8 cellular contexts compared by ENCODE assay signal in genomic region chr1:93692983-93693591, GRCh38. TPM values are rescaled to one million over a fixed set of nuclear protein-coding genes. Genes with fewer than 3 reads are reported as not detected.
A peak's percentile ranks its signal among the peaks of the same experiment; 100 is the strongest.
DNase-seq lines count a peak whose midpoint lies in the region; ATAC-seq and TF ChIP-seq lines count a peak whose summit lies in the region.

No MANE protein-coding gene starts in this region.

- no peaks in the 10 kb centered on the region for H3K27me3 Mint-ChIP-seq in T-cell
- no peaks in the 10 kb centered on the region for H3K27me3 Mint-ChIP-seq in CD8-positive, alpha-beta memory T cell

- TF ChIP-seq CTCF in fibroblast of the aortic adventitia (IDR thresholded peaks at IDR 0.05; ENCODE audit: insufficient read depth, low read length) (no peak), stomach (IDR thresholded peaks at IDR 0.05) (no peak)

- POLR2A ChIA-PET in T-cell (lab: Charles Lee) = no interaction called here
- POLR2A ChIA-PET in CD8-positive, alpha-beta memory T cell (lab: Charles Lee) = no interaction called here

- peak overlapping the region in 1 of 2 donors; percentile 71 for H3K27ac Mint-ChIP-seq in T-cell
- peak overlapping the region in 1 of 8 donors; percentile 19 for H3K27ac Mint-ChIP-seq in CD8-positive, alpha-beta memory T cell

- H3K4me3 Mint-ChIP-seq in T-cell = no peak overlapping the region
- H3K4me3 Mint-ChIP-seq in CD8-positive, alpha-beta memory T cell = no peak overlapping the region

- H3K27ac ChIP-seq in stomach = peak overlapping the region in 4 of 5 donors; percentile 27 to 56 (median 56)
- H3K27ac ChIP-seq in CD8-positive, alpha-beta memory T cell (ENCODE audit: low read depth, low read length) = no peak overlapping the region

- TF ChIP-seq POLR2A in stomach (IDR thresholded peaks at IDR 0.05) = no peak

- 37 to 63% (median 57%) methylated on average over 5 to 7 of the region's 7 CpGs for WGBS in stomach, 5 donors

- H3K4me1 ChIP-seq in stomach = peaks cover 8 to 35% (median 19%) of the 10 kb centered on the region in 4 donors
- no peaks in the 10 kb centered on the region for H3K4me1 ChIP-seq in CD8-positive, alpha-beta memory T cell (ENCODE audit: insufficient read depth, low read length)

- no peaks in the 10 kb centered on the region for H3K36me3 ChIP-seq in stomach
- H3K36me3 ChIP-seq in CD8-positive, alpha-beta memory T cell (ENCODE audit: insufficient read depth, low read length) = no peaks in the 10 kb centered on the region

- H3K36me3 Mint-ChIP-seq in T-cell = no peaks in the 10 kb centered on the region
- H3K36me3 Mint-ChIP-seq in CD8-positive, alpha-beta memory T cell = no peaks in the 10 kb centered on the region

- no peak for TF ChIP-seq EP300 in stomach (IDR thresholded peaks at IDR 0.05)

- CTCF ChIA-PET in T-cell (lab: Charles Lee) = no interaction called here
- CTCF ChIA-PET in CD8-positive, alpha-beta memory T cell (lab: Charles Lee) = no interaction called here

- H3K4me3 ChIP-seq in fibroblast of the aortic adventitia (ENCODE audit: low read depth, low read length) = no peak overlapping the region
- H3K4me3 ChIP-seq in stomach = no peak overlapping the region
- no peak overlapping the region for H3K4me3 ChIP-seq in CD8-positive, alpha-beta memory T cell (ENCODE audit: low read length)

- intact Hi-C loops in left cardiac atrium (cut with DNase I) (no loop called here), cardiac septum (cut with DNase I) (no loop called here), stomach (cut with DNase I; ENCODE audit: low total_unique reads) (no loop called here)

- ATAC-seq in left cardiac atrium = peak; percentile 46 to 82
- ATAC-seq in HG02981 (IDR thresholded peaks at IDR 0.05; ENCODE audit: unreplicated experiment) = peak; percentile 78
- peak; percentile 35 to 76 (median 41) for ATAC-seq in T-cell (replicated peaks in 1 of 4)

- H3K9me3 Mint-ChIP-seq in T-cell = no peaks in the 10 kb centered on the region
- H3K9me3 Mint-ChIP-seq in CD8-positive, alpha-beta memory T cell = no peaks in the 10 kb centered on the region

- H3K27me3 ChIP-seq in stomach = no peaks in the 10 kb centered on the region
- H3K27me3 ChIP-seq in CD8-positive, alpha-beta memory T cell (ENCODE audit: insufficient read depth, low read length, poor library complexity, severe bottlenecking) = no peaks in the 10 kb centered on the region

- no peaks in the 10 kb centered on the region for H3K9me3 ChIP-seq in stomach
- no peaks in the 10 kb centered on the region for H3K9me3 ChIP-seq in CD8-positive, alpha-beta memory T cell (ENCODE audit: low read length)

- peaks cover 0 to 16% (median 14%) of the 10 kb centered on the region in 3 donors for H3K4me1 Mint-ChIP-seq in T-cell
- H3K4me1 Mint-ChIP-seq in CD8-positive, alpha-beta memory T cell = peaks cover 2 to 17% (median 15%) of the 10 kb centered on the region in 3 donors

- no peak for DNase-seq in left cardiac atrium
- DNase-seq in cardiac septum (ENCODE audit: low spot score) = no peak
- no peak for DNase-seq in T-cell
- peak; percentile 75 for DNase-seq in fibroblast of the aortic adventitia (ENCODE audit: low read depth)
- DNase-seq in stomach = no peak
- DNase-seq in CD8-positive, alpha-beta memory T cell = no peak
- no peak for DNase-seq in Kasumi-1 (lab: John Stamatoyannopoulos, UW)

RNA-seq across cellular contexts. Expression of gene BCAR3, which starts 11.4 kb away (rescaled TPM):
- total RNA-seq in left cardiac atrium (10 to 100 TPM; 12.4 to 17.5 TPM), cardiac septum (6.9 TPM), T-cell (1 to 10 TPM in 4 of 5 donors, under 1 TPM in 1; 0.63 to 2.5 (median 1.4) TPM), fibroblast of the aortic adventitia (ENCODE audit: low replicate concordance) (20.6 and 34.4 TPM in 2 replicates), stomach (10 to 100 TPM; 10.1 to 28.0 (median 20.6) TPM)
- 10 to 100 TPM in 1 of 3 donors, 1 to 10 TPM in 2; 5.6 to 25.8 (median 8.3) TPM for polyA plus RNA-seq in stomach
- under 1 TPM; 0.62 to 0.77 TPM for total RNA-seq in CD8-positive, alpha-beta memory T cell
- 0.32 TPM for polyA plus RNA-seq in CD8-positive, alpha-beta memory T cell
